In the genomic region with DNA sequence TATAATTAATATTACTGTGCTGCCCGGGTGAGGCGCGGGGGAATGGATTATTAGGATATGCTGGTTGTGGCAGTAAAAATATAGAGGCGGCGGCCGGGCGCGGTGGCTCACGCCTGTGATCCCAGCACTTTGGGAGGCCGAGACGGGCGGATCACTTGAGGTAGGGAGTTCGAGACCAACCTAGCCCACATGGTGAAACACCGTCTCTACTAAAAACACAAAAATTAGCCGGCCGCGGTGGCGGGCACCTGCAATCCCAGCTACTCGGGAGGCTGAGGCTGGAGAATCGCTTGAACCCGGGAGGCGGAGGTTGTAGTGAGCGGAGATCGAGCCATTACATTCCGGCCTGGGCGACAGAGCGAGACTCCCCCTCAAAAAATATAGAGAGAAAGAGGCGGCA, we compare ENCODE assay signal across 8 cellular contexts. TPM values are rescaled to one million over a fixed set of nuclear protein-coding genes. Genes with fewer than 3 reads are reported as not detected.
DNase-seq lines count a peak whose midpoint lies in the region; ATAC-seq and TF ChIP-seq lines count a peak whose summit lies in the region.
"Not testable (repeated sequence)": the region's sequence is repeated elsewhere in the genome, so short reads cannot be mapped to it uniquely, and the experiment has no call there.

No MANE protein-coding gene starts in this region.

- peak overlapping the region; percentile 98 for H3K9ac ChIP-seq in GM23248
- H3K9ac ChIP-seq in colonic mucosa (ENCODE audit: low read depth in 2 of 2, low read length in 2 of 2) = peak overlapping the region in 1 of 2 donors; percentile 39

- peak overlapping the region; percentile 88 to 97 for H3K4me3 Mint-ChIP-seq in activated T-cell treated with anti-CD3 and anti-CD28 coated beads, Interleukin-2, amount 50 U/mL, for 72 hours
- peak overlapping the region; percentile 96 for H3K4me3 Mint-ChIP-seq in natural killer cell treated with Interleukin-12 subunit alpha and Interleukin-12 subunit beta and Interleukin-15 and Interleukin-18, amount 100 ng/mL, for 72 hours
- H3K4me3 Mint-ChIP-seq in stimulated activated memory B cell treated with anti-CD40 and anti-IgM and Interleukin-4, amounts not matched to agents 10 μg/mL and 1 μg/mL and 100 μg/mL, for 72 hours = peak overlapping the region; percentile 99

- peak overlapping the region; percentile 97 for H2AFZ ChIP-seq in GM23248

- H3K79me2 ChIP-seq in GM23248 (ENCODE audit: insufficient read depth) = peaks cover 20% of the 10 kb centered on the region

- H3K27me3 Mint-ChIP-seq in activated T-cell treated with anti-CD3 and anti-CD28 coated beads, Interleukin-2, amount 50 U/mL, for 72 hours (ENCODE audit: low read depth); natural killer cell treated with Interleukin-12 subunit alpha and Interleukin-12 subunit beta and Interleukin-15 and Interleukin-18, amount 100 ng/mL, for 72 hours; stimulated activated memory B cell treated with anti-CD40 and anti-IgM and Interleukin-4, amounts not matched to agents 10 μg/mL and 1 μg/mL and 100 μg/mL, for 72 hours: not testable (repeated sequence)

- not testable (repeated sequence) for TF ChIP-seq CTCF in A673 (conservative IDR thresholded peaks at IDR 0.05; ENCODE audit: low read depth, low read length); Peyer's patch (IDR thresholded peaks at IDR 0.05); colonic mucosa (IDR thresholded peaks at IDR 0.05); right atrium auricular region (IDR thresholded peaks at IDR 0.05)

- TSS peak; percentile 48 for BruUV-seq in A673 (replicated peaks; lab: Mats Ljungman, UMichigan)

- POLR2A ChIA-PET in A673 (lab: Charles Lee; ENCODE audit: low non-redundant PET) = not testable (repeated sequence)

- not testable (repeated sequence) for H3K36me3 ChIP-seq in A673 (ENCODE audit: insufficient read depth, low read length, poor library complexity, severe bottlenecking); GM23248 (ENCODE audit: low read depth); Peyer's patch; colonic mucosa; right atrium auricular region

- H3K27ac Mint-ChIP-seq in activated T-cell treated with anti-CD3 and anti-CD28 coated beads, Interleukin-2, amount 50 U/mL, for 72 hours = peak overlapping the region; percentile 99
- H3K27ac Mint-ChIP-seq in natural killer cell treated with Interleukin-12 subunit alpha and Interleukin-12 subunit beta and Interleukin-15 and Interleukin-18, amount 100 ng/mL, for 72 hours = peak overlapping the region; percentile 91 to 95
- peak overlapping the region; percentile 97 for H3K27ac Mint-ChIP-seq in stimulated activated memory B cell treated with anti-CD40 and anti-IgM and Interleukin-4, amounts not matched to agents 10 μg/mL and 1 μg/mL and 100 μg/mL, for 72 hours

- H3K9me2 ChIP-seq in GM23248 (ENCODE audit: insufficient read depth) = not testable (repeated sequence)

- H3F3A ChIP-seq in GM23248 (ENCODE audit: insufficient read depth) = not testable (repeated sequence)

- in situ Hi-C loops in GM23248 (cut with MboI) = not testable (repeated sequence)

- not testable (repeated sequence) for H3K4me1 ChIP-seq in A673 (ENCODE audit: insufficient read depth, low read length, poor library complexity, severe bottlenecking); GM23248 (ENCODE audit: insufficient read depth); Peyer's patch; colonic mucosa
- peaks cover 0 to 10% of the 10 kb centered on the region in 2 donors for H3K4me1 ChIP-seq in right atrium auricular region

- DNase-seq in A673 (ENCODE audit: low spot score); GM23248; activated T-cell treated with anti-CD3 and anti-CD28 coated beads, Interleukin-2, amount 50 U/mL, for 72 hours; colonic mucosa; right atrium auricular region (ENCODE audit: low spot score); natural killer cell treated with Interleukin-12 subunit alpha and Interleukin-12 subunit beta and Interleukin-15 and Interleukin-18, amount 100 ng/mL, for 72 hours (ENCODE audit: low spot score): not testable (repeated sequence)
- DNase-seq in Peyer's patch = peak in 1 of 3 donors; percentile 52

- ATAC-seq in activated T-cell treated with anti-CD3 and anti-CD28 coated beads, Interleukin-2, amount 50 U/mL, for 72 hours (replicated peaks in 1 of 2); natural killer cell treated with Interleukin-12 subunit alpha and Interleukin-12 subunit beta and Interleukin-15 and Interleukin-18, amount 100 ng/mL, for 72 hours; stimulated activated memory B cell treated with anti-CD40 and anti-IgM and Interleukin-4, amounts not matched to agents 10 μg/mL and 1 μg/mL and 100 μg/mL, for 72 hours: not testable (repeated sequence)

- H3K36me3 Mint-ChIP-seq in activated T-cell treated with anti-CD3 and anti-CD28 coated beads, Interleukin-2, amount 50 U/mL, for 72 hours (ENCODE audit: insufficient read depth in 2 of 2); natural killer cell treated with Interleukin-12 subunit alpha and Interleukin-12 subunit beta and Interleukin-15 and Interleukin-18, amount 100 ng/mL, for 72 hours; stimulated activated memory B cell treated with anti-CD40 and anti-IgM and Interleukin-4, amounts not matched to agents 10 μg/mL and 1 μg/mL and 100 μg/mL, for 72 hours: not testable (repeated sequence)

- TF ChIP-seq POLR2A in Peyer's patch (IDR thresholded peaks at IDR 0.05) = not testable (repeated sequence)

- CTCF ChIA-PET in A673 (lab: Charles Lee) = not testable (repeated sequence)

- not testable (repeated sequence) for H4K20me1 ChIP-seq in GM23248 (ENCODE audit: insufficient read depth)

- H3K4me3 ChIP-seq in A673 (ENCODE audit: low read depth, low read length, poor library complexity, severe bottlenecking) (peak overlapping the region; percentile 70), GM23248 (peak overlapping the region; percentile 95), Peyer's patch (peak overlapping the region in 3 of 4 donors; percentile 58 to 77 (median 61)), colonic mucosa (peak overlapping the region; percentile 62), right atrium auricular region (peak overlapping the region; percentile 60 to 73)

- WGBS in GM23248 (ENCODE audit: low coverage in 1 of 2, low lambda C conversion rate in 2 of 2, missing lambda C conversion rate in 2 of 2), 2 experiments = 88 to 91% methylated on average over 28 of the region's 28 CpGs

- H3K4me2 ChIP-seq in GM23248 (ENCODE audit: unreplicated experiment) = peak overlapping the region; percentile 99

- not testable (repeated sequence) for H3K27ac ChIP-seq in A673 (ENCODE audit: low read depth, low read length, poor library complexity, severe bottlenecking); colonic mucosa
- H3K27ac ChIP-seq in GM23248 (peak overlapping the region; percentile 98; the same call in 1 of the 2 replicates), Peyer's patch (peak overlapping the region in 1 of 4 donors; percentile 93), right atrium auricular region (peak overlapping the region in 1 of 2 donors; percentile 87)

- not testable (repeated sequence) for H3K9me3 Mint-ChIP-seq in activated T-cell treated with anti-CD3 and anti-CD28 coated beads, Interleukin-2, amount 50 U/mL, for 72 hours; natural killer cell treated with Interleukin-12 subunit alpha and Interleukin-12 subunit beta and Interleukin-15 and Interleukin-18, amount 100 ng/mL, for 72 hours; stimulated activated memory B cell treated with anti-CD40 and anti-IgM and Interleukin-4, amounts not matched to agents 10 μg/mL and 1 μg/mL and 100 μg/mL, for 72 hours

- not testable (repeated sequence) for H3K27me3 ChIP-seq in A673 (replicated peaks; ENCODE audit: insufficient read depth, low read depth, low read length, poor library complexity); GM23248 (replicated peaks; ENCODE audit: insufficient read depth); Peyer's patch; colonic mucosa; right atrium auricular region

- not testable (repeated sequence) for H3K9me3 ChIP-seq in A673 (ENCODE audit: low read depth, low read length, poor library complexity, severe bottlenecking); GM23248 (ENCODE audit: low read depth); Peyer's patch; colonic mucosa; right atrium auricular region

- H3K4me1 Mint-ChIP-seq in activated T-cell treated with anti-CD3 and anti-CD28 coated beads, Interleukin-2, amount 50 U/mL, for 72 hours (ENCODE audit: low read depth) = peaks cover 43% of the 10 kb centered on the region
- peaks cover 18 to 28% of the 10 kb centered on the region in 2 donors for H3K4me1 Mint-ChIP-seq in natural killer cell treated with Interleukin-12 subunit alpha and Interleukin-12 subunit beta and Interleukin-15 and Interleukin-18, amount 100 ng/mL, for 72 hours (ENCODE audit: low read depth in 2 of 2)
- peaks cover 48% of the 10 kb centered on the region for H3K4me1 Mint-ChIP-seq in stimulated activated memory B cell treated with anti-CD40 and anti-IgM and Interleukin-4, amounts not matched to agents 10 μg/mL and 1 μg/mL and 100 μg/mL, for 72 hours

- intact Hi-C loops in A673 (cut with micrococcal nuclease; ENCODE audit: unreplicated experiment); colonic mucosa (cut with DNase I): not testable (repeated sequence)

RNA-seq across cellular contexts. Expression of a gene that starts 0.6 kb away (rescaled TPM):
- 10.4 and 12.7 TPM in 2 replicates for total RNA-seq in A673 (2021)
- 9.0 and 14.2 TPM in 2 replicates for total RNA-seq in GM23248 (2014; rRNA removed; shearing (Covaris generic))
- 4.7 and 4.9 TPM in 2 replicates for polyA plus RNA-seq in GM23248 (2016; fragmentation: Nextera tagmentation; extraction: Ambion mirVana)
- 10 to 100 TPM; 16.5 to 29.2 (median 27.0) TPM for total RNA-seq in Peyer's patch
- 10 to 100 TPM in 1 of 2 donors, 1 to 10 TPM in 1; 7.4 to 10.4 TPM for total RNA-seq in activated T-cell treated with anti-CD3 and anti-CD28 coated beads, Interleukin-2, amount 50 U/mL, for 72 hours
- 1 to 10 TPM; 6.0 to 8.3 TPM for total RNA-seq in colonic mucosa
- 1 to 10 TPM; 4.3 to 5.5 TPM for total RNA-seq in right atrium auricular region
- total RNA-seq in natural killer cell treated with Interleukin-12 subunit alpha and Interleukin-12 subunit beta and Interleukin-15 and Interleukin-18, amount 100 ng/mL, for 72 hours = 10 to 100 TPM in 1 of 2 donors, 1 to 10 TPM in 1; 7.5 to 11.8 TPM
